ENCODE assay signal across 8 cellular contexts in genomic region chr18:9613550-9614400, GRCh38. TPM values are rescaled to one million over a fixed set of nuclear protein-coding genes. Genes with fewer than 3 reads are reported as not detected.
DNase-seq lines count a peak whose midpoint lies in the region; ATAC-seq, FAIRE-seq and TF ChIP-seq lines count a peak whose summit lies in the region.

No MANE protein-coding gene starts in this region.

- H3K4me1 ChIP-seq in H1 (replicated peaks in 1 of 4; ENCODE audit: control insufficient read depth in 3 of 4, insufficient read depth in 4 of 4, low read length in 3 of 4) (peaks cover 2 to 13% (median 5%) of the 10 kb centered on the region in 4 experiments; a peak in 6 of 7 replicates), mesenchymal stem cell (ENCODE audit: control insufficient read depth, insufficient read depth, low read depth, low read length) (peaks cover 7% of the 10 kb centered on the region)

- TF ChIP-seq CTCF in H1 (IDR thresholded peaks at IDR 0.05; ENCODE audit: control extremely low read depth in 1 of 3, insufficient read depth in 1 of 3, low read depth in 1 of 3, low read length in 3 of 3) = no peak

- H3K27me3 ChIP-seq in H1 (replicated peaks in 1 of 4; ENCODE audit: control insufficient read depth in 3 of 4, extremely low read depth in 1 of 4, insufficient read depth in 3 of 4, low read length in 3 of 4) (no peaks in the 10 kb centered on the region), mesenchymal stem cell (ENCODE audit: control insufficient read depth in 1 of 2, insufficient read depth in 1 of 2, low read length in 2 of 2) (no peaks in the 10 kb centered on the region)

- H3K18ac ChIP-seq in H1 (ENCODE audit: extremely low read depth, low read length) (no peak overlapping the region; the same call in 1 of the 2 replicates), mesenchymal stem cell (ENCODE audit: low read depth in 1 of 2, low read length in 2 of 2) (peak overlapping the region; percentile 94 to 96)

- peak overlapping the region; percentile 86 for H4K8ac ChIP-seq in H1 (ENCODE audit: extremely low read depth, insufficient read depth, low read length)
- H4K8ac ChIP-seq in mesenchymal stem cell (ENCODE audit: low read length) = peak overlapping the region; percentile 92

- no peak overlapping the region for H2BK20ac ChIP-seq in H1 (ENCODE audit: low read length)

- H3K79me2 ChIP-seq in H1 (ENCODE audit: control insufficient read depth in 1 of 2, insufficient read depth in 2 of 2, low read length in 2 of 2) = peaks cover 13 to 48% of the 10 kb centered on the region in 2 experiments

- H3K23ac ChIP-seq in H1 (ENCODE audit: insufficient read length) = no peak overlapping the region
- H3K23ac ChIP-seq in mesenchymal stem cell (ENCODE audit: low read length in 2 of 2) = peak overlapping the region in 1 of 2 experiments; percentile 93

- H3K56ac ChIP-seq in H1 (replicated peaks; ENCODE audit: insufficient read length, low read depth, low read length) = no peak overlapping the region

- H2AK5ac ChIP-seq in H1 (ENCODE audit: low read depth, low read length) (no peak overlapping the region), mesenchymal stem cell (ENCODE audit: low read length, severe bottlenecking) (no peak overlapping the region)

- H2BK12ac ChIP-seq in H1 (ENCODE audit: low read depth, low read length) (no peak overlapping the region), mesenchymal stem cell (ENCODE audit: low read length in 2 of 2) (peak overlapping the region in 1 of 2 experiments; percentile 31)

- DNase-seq in SIG-M5 treated with dmso at 0.1 percent for 504 hours (lab: John Stamatoyannopoulos, UW; ENCODE audit: unreplicated experiment) (peak; percentile 50), SIG-M5 (lab: John Stamatoyannopoulos, UW) (no peak), NCI-H2227 (lab: John Stamatoyannopoulos, UW; ENCODE audit: unreplicated experiment) (peak; percentile 66), H1 (ENCODE audit: low read depth in 1 of 2, low spot score in 2 of 2) (peak in 1 of 2 experiments; percentile 70), mesenchymal stem cell (peak; percentile 70)
- peak; percentile 1 to 5 for DNase-seq in activated CD8-positive, alpha-beta memory T cell treated with anti-CD3 and anti-CD28 coated beads for 4 hours (ENCODE audit: low read depth in 2 of 2)
- peak; percentile 13 for DNase-seq in stimulated activated CD8-positive, alpha-beta memory T cell treated with anti-CD3 and anti-CD28 coated beads, Interleukin-15, amount 100 ng/mL, for 1 hour (ENCODE audit: low read depth)

- ATAC-seq in HG02870 (IDR thresholded peaks at IDR 0.05; ENCODE audit: unreplicated experiment) = peak; percentile 33

- POLR2A ChIA-PET in H1 (lab: Charles Lee; ENCODE audit: partially characterized antibody) = interaction anchor here (1.3 to 1.6 kb wide), 2 partner anchors 47 to 89 kb away, joined by 3 read pairs; no protein-coding TSS in a partner anchor

- H3K79me1 ChIP-seq in H1 (ENCODE audit: low read depth, low read length) (peaks cover 3% of the 10 kb centered on the region; the same call in 1 of the 2 replicates), mesenchymal stem cell (replicated peaks; ENCODE audit: low read length, poor library complexity, severe bottlenecking) (no peaks in the 10 kb centered on the region)

- peak overlapping the region; percentile 57 to 92 (median 82) for H3K4me3 ChIP-seq in H1 (ENCODE audit: extremely low read depth in 1 of 4, insufficient read depth in 2 of 4, low read depth in 3 of 4, low read length in 4 of 4)
- peak overlapping the region; percentile 77 to 88 for H3K4me3 ChIP-seq in mesenchymal stem cell (ENCODE audit: insufficient read depth in 1 of 2, low read depth in 1 of 2, low read length in 2 of 2)

- H3K9me3 ChIP-seq in H1 (ENCODE audit: insufficient read depth in 2 of 2, low read depth in 1 of 2, low read length in 1 of 2) (no peaks in the 10 kb centered on the region), mesenchymal stem cell (ENCODE audit: control insufficient read depth, low read length) (no peaks in the 10 kb centered on the region)

- no peak overlapping the region for H2AFZ ChIP-seq in H1 (ENCODE audit: low read length)
- H2AFZ ChIP-seq in mesenchymal stem cell (ENCODE audit: low read depth, low read length) = no peak overlapping the region

- no peak overlapping the region for H3K14ac ChIP-seq in H1 (ENCODE audit: insufficient read length)
- peak overlapping the region in 1 of 2 experiments; percentile 91 for H3K14ac ChIP-seq in mesenchymal stem cell (ENCODE audit: low read length in 2 of 2)

- H2BK5ac ChIP-seq in H1 (ENCODE audit: low read depth, low read length) (no peak overlapping the region), mesenchymal stem cell (ENCODE audit: low read depth, low read length, poor library complexity, severe bottlenecking) (peak overlapping the region; percentile 73)

- H3K36me3 ChIP-seq in H1 (ENCODE audit: control insufficient read depth in 2 of 4, insufficient read depth in 4 of 4, low read length in 3 of 4) = peaks cover 0 to 8% (median 3%) of the 10 kb centered on the region in 4 experiments; a peak in 3 of 8 replicates
- peaks cover 0 to 12% of the 10 kb centered on the region in 2 experiments for H3K36me3 ChIP-seq in mesenchymal stem cell (ENCODE audit: control insufficient read depth in 1 of 2, insufficient read depth in 2 of 2, low read depth in 1 of 2, low read length in 2 of 2)

- peak in 1 of 2 experiments; percentile 6; a peak in 1 of 4 replicates for TF ChIP-seq RAD21 in H1 (IDR thresholded peaks at IDR 0.05 in 1 of 2, conservative IDR thresholded peaks at IDR 0.05 in 1 of 2; ENCODE audit: low read depth in 2 of 2, low read length in 2 of 2)

- FAIRE-seq in H1 (lab: Jason Lieb, UNC) = no peak

- H3K4me2 ChIP-seq in H1 (ENCODE audit: insufficient read depth in 1 of 2, low read depth in 2 of 2, low read length in 2 of 2) = peak overlapping the region; percentile 66 to 76
- peak overlapping the region; percentile 74 for H3K4me2 ChIP-seq in mesenchymal stem cell (ENCODE audit: low read length, poor library complexity, severe bottlenecking)

- peak overlapping the region; percentile 44; the same call in 1 of the 2 replicates for H3K27ac ChIP-seq in H1 (ENCODE audit: low read depth, low read length)
- H3K27ac ChIP-seq in mesenchymal stem cell (ENCODE audit: low read length, poor library complexity, severe bottlenecking) = peak overlapping the region; percentile 87

- 6% methylated on average over 18 of the region's 78 CpGs; no CpG with 5 or more reads in 1 of the 2 experiments for WGBS in H1 (ENCODE audit: extremely low coverage in 1 of 2, insufficient coverage in 1 of 2, insufficient read length in 1 of 2, insufficient replicate concordance in 2 of 2, low coverage in 1 of 2, low lambda C conversion rate in 2 of 2, missing lambda C conversion rate in 1 of 2), 2 experiments
- 1% methylated on average over 61 of the region's 78 CpGs for WGBS in mesenchymal stem cell

- no peaks in the 10 kb centered on the region for H4K20me1 ChIP-seq in H1 (replicated peaks in 1 of 2; ENCODE audit: control insufficient read depth in 1 of 2, insufficient read depth in 2 of 2, low read length in 2 of 2)

- H4K5ac ChIP-seq in H1 (ENCODE audit: insufficient read length, low read depth, low read length) = peak overlapping the region; percentile 44

- TF ChIP-seq EP300 in H1 (IDR thresholded peaks at IDR 0.05; ENCODE audit: borderline replicate concordance in 1 of 2, low read depth in 2 of 2, low read length in 2 of 2) = no peak

- no peak overlapping the region for H2BK120ac ChIP-seq in H1 (replicated peaks; ENCODE audit: low read depth, low read length)
- peak overlapping the region; percentile 96 for H2BK120ac ChIP-seq in mesenchymal stem cell (ENCODE audit: low read depth, low read length)

- H3K23me2 ChIP-seq in H1 (ENCODE audit: low read depth, low read length) = no peaks in the 10 kb centered on the region; the same call in 1 of the 2 replicates

- no peak overlapping the region for H2BK15ac ChIP-seq in H1 (ENCODE audit: low read length)
- H2BK15ac ChIP-seq in mesenchymal stem cell (ENCODE audit: low read depth, poor library complexity, severe bottlenecking) = peak overlapping the region; percentile 79

- TF ChIP-seq POLR2A in H1 (IDR thresholded peaks at IDR 0.05; ENCODE audit: control extremely low read depth in 1 of 2, low read depth in 2 of 2, low read length in 2 of 2) = peak; percentile 48 to 58; a peak in 2 of 3 replicates

- H3K9ac ChIP-seq in H1 (replicated peaks in 1 of 4; ENCODE audit: extremely low read depth in 1 of 4, low read depth in 3 of 4, low read length in 3 of 4) = peak overlapping the region; percentile 70 to 87 (median 74); a peak in 6 of 7 replicates
- H3K9ac ChIP-seq in mesenchymal stem cell (ENCODE audit: low read length) = peak overlapping the region; percentile 95

- no peak overlapping the region for H4K91ac ChIP-seq in H1 (replicated peaks; ENCODE audit: insufficient read length, low read length)
- H4K91ac ChIP-seq in mesenchymal stem cell (ENCODE audit: low read length) = peak overlapping the region; percentile 83

- CTCF ChIA-PET in H1 (lab: Charles Lee; ENCODE audit: partially characterized antibody) = interaction anchor here (1.4 kb wide), 1 partner anchor 49 kb away, joined by 3 read pairs; no protein-coding TSS in a partner anchor

- H3K4ac ChIP-seq in H1 (replicated peaks; ENCODE audit: insufficient read length, low read depth, low read length) (no peak overlapping the region), mesenchymal stem cell (ENCODE audit: low read depth in 1 of 2, low read length in 2 of 2) (peak overlapping the region; percentile 73 to 94)

TF ChIP-seq in H1, 55 proteins besides CTCF, POLR2A, EP300 and RAD21 (continues in another document):
- peak; percentile 56 for TF ChIP-seq ASH2L (IDR thresholded peaks at IDR 0.05; ENCODE audit: low read length)
- TF ChIP-seq TBP (IDR thresholded peaks at IDR 0.05; ENCODE audit: low read depth, low read length) = no peak
- peak; percentile 64; the same call in 1 of the 2 replicates for TF ChIP-seq RBBP5 (IDR thresholded peaks at IDR 0.05; ENCODE audit: borderline replicate concordance, low read depth, low read length)
- TF ChIP-seq TCF12 (IDR thresholded peaks at IDR 0.05; ENCODE audit: low read depth, low read length) = no peak
- no peak for TF ChIP-seq SP4 (IDR thresholded peaks at IDR 0.05; ENCODE audit: low read length)
- TF ChIP-seq BACH1 (IDR thresholded peaks at IDR 0.05; ENCODE audit: low read length) = no peak
- 0 out of 2 replicates have a peak, but pooled peaks have one; percentile 31 for TF ChIP-seq PHF8 (conservative IDR thresholded peaks at IDR 0.05; ENCODE audit: low read depth, low read length)

RNA-seq across cellular contexts. Expression of gene PPP4R1, which starts 0.6 kb away (rescaled TPM):
- 96.1 and 108 TPM in 2 replicates for total RNA-seq in H1 (2021; fragmentation: NEBNext Ultra II Directional; extraction: Animal tissue kit (Norgen Biotek cat#: 25700))
- polyA plus RNA-seq in H1 (2011; rRNA removed) = 59.6 and 67.4 TPM in 2 replicates
- polyA plus RNA-seq in H1 (2011; cell fraction: cytosol; rRNA removed) = 76.0 TPM
- 152 TPM for polyA plus RNA-seq in H1 (2011; cell fraction: nucleus; rRNA removed)
- polyA plus RNA-seq in H1 (2012, experiment 1 of 2) = 54.4 to 75.8 TPM (median 62.2 TPM) in 4 replicates
- 9.7 TPM for polyA plus RNA-seq in H1 (2012, experiment 2 of 2)
- polyA plus RNA-seq in H1 (2013, experiment 1 of 2) = 66.9 TPM
- polyA plus RNA-seq in H1 (2013, experiment 2 of 2) = 63.2 TPM
- polyA minus RNA-seq in H1 (2011; rRNA and poly(A)+ RNA removed) = 186 and 237 TPM in 2 replicates
- polyA minus RNA-seq in H1 (2011; cell fraction: cytosol; rRNA and poly(A)+ RNA removed) = 55.3 TPM
- polyA minus RNA-seq in H1 (2011; cell fraction: nucleus; rRNA and poly(A)+ RNA removed) = 133 TPM
- polyA plus RNA-seq in mesenchymal stem cell (2013, experiment 1 of 2) = 61.2 TPM
- 58.8 TPM for polyA plus RNA-seq in mesenchymal stem cell (2013, experiment 2 of 2)
